In genomic region chr17:48517478-48517877, GRCh38 we compare ENCODE assay signal across 22 cellular contexts. TPM values are rescaled to one million over a fixed set of nuclear protein-coding genes. Genes with fewer than 3 reads are reported as not detected.
DNase-seq lines count a peak whose midpoint lies in the region; ATAC-seq, FAIRE-seq and TF ChIP-seq lines count a peak whose summit lies in the region.
"Had no signal": no experiment of that assay in that cellular context is flagged by ENCODE, and none has a peak within 500 bp of the region (broad histone marks: within the 10 kb centered on the region; RNA-seq: fewer than 3 reads in every experiment).

No MANE protein-coding gene starts in this region.

- TF ChIP-seq EP300 in K562 (IDR thresholded peaks at IDR 0.05; ENCODE audit: low read length): no peak

- POLR2A ChIA-PET in K562 (lab: Yijun Ruan, JAX): interaction anchor here (1.5 kb wide), 1 partner anchor 29 kb away, joined by 3 read pairs; no protein-coding TSS in a partner anchor
- POLR2A ChIA-PET in CD8-positive, alpha-beta T cell (lab: Charles Lee): interaction anchor here (1.2 kb wide), 1 partner anchor 11 kb away, joined by 3 read pairs; no protein-coding TSS in a partner anchor
- POLR2A ChIA-PET in activated CD4-positive, alpha-beta T cell treated with anti-CD3 and anti-CD28 coated beads, Interleukin-2, amount 10 ng/mL, durations not matched to agents 7 days and 5 days (lab: Charles Lee): no interaction called here

- no peak overlapping the region for H2AFZ ChIP-seq in K562 (ENCODE audit: low read depth, low read length)

- H3K9ac ChIP-seq in K562 (ENCODE audit: insufficient read depth in 1 of 2, low read depth in 2 of 2, low read length in 2 of 2): no peak overlapping the region
- H3K9ac ChIP-seq: BLaER1 treated with 17β-estradiol and CSF1 and Interleukin-3, amounts not matched to agents 10 nM and 100 nM had no signal

- WGBS in K562 (ENCODE audit: insufficient coverage, low coverage, missing lambda C conversion rate): 20% methylated on average over 3 of the region's 3 CpGs

- DNase-seq in GM12865 (ENCODE audit: low read depth): peak; percentile 46
- DNase-seq in K562 (ENCODE audit: extremely low read depth in 1 of 4, low spot score in 3 of 4): no peak
- no peak for DNase-seq in CD8-positive, alpha-beta T cell
- no peak for DNase-seq in activated CD4-positive, alpha-beta T cell treated with anti-CD3 and anti-CD28 coated beads, Interleukin-2, amount 10 ng/mL, durations not matched to agents 7 days and 5 days
- DNase-seq: CD4-positive, alpha-beta memory T cell; MG63; NCI-H1048; NCI-H1417 treated with DMSO at 0.1 percent for 48 hours; NCI-H187; NCI-H2107; NCI-H446 treated with DMSO at 0.1 percent for 48 hours; NCI-H526 treated with DMSO at 0.1 percent for 48 hours; SJCRH30; T-cell had no signal

- no peaks in the 10 kb centered on the region for H3K79me2 ChIP-seq in K562 (ENCODE audit: control insufficient read depth, insufficient read depth, low read length)

- CTCF ChIA-PET in K562 (lab: Yijun Ruan, JAX; ENCODE audit: low intra/inter-chr PET ratio): no interaction called here
- CTCF ChIA-PET in CD8-positive, alpha-beta T cell (lab: Charles Lee): interaction anchor here (1.4 kb wide), 1 partner anchor 25 kb away, joined by 5 read pairs; no protein-coding TSS in a partner anchor
- CTCF ChIA-PET in activated CD4-positive, alpha-beta T cell treated with anti-CD3 and anti-CD28 coated beads, Interleukin-2, amount 10 ng/mL, durations not matched to agents 7 days and 5 days (lab: Charles Lee): no interaction called here

- H3K4me1 ChIP-seq in K562 (replicated peaks in 1 of 2; ENCODE audit: control insufficient read depth in 2 of 2, insufficient read depth in 2 of 2, low read length in 2 of 2): peaks cover 5 to 45% of the 10 kb centered on the region in 2 experiments
- H3K4me1 ChIP-seq in CD8-positive, alpha-beta T cell (ENCODE audit: insufficient read depth, low read length): peaks cover 14% of the 10 kb centered on the region

- in situ Hi-C loops in K562 (cut with MboI): no loop called here

- H3K27ac ChIP-seq in K562 (ENCODE audit: extremely low read depth, low read depth, low read length): no peak overlapping the region
- H3K27ac ChIP-seq in CD8-positive, alpha-beta T cell (ENCODE audit: low read depth, low read length): no peak overlapping the region
- H3K27ac ChIP-seq: BLaER1 treated with 17β-estradiol and CSF1 and Interleukin-3, amounts not matched to agents 10 nM and 100 nM; SJCRH30 had no signal

- no peak overlapping the region for H3K27ac Mint-ChIP-seq in stimulated activated memory B cell treated with anti-CD40 and anti-IgM and Interleukin-4, amounts not matched to agents 10 μg/mL and 1 μg/mL and 100 μg/mL, for 72 hours
- no peak overlapping the region for H3K27ac Mint-ChIP-seq in CD8-positive, alpha-beta T cell
- no peak overlapping the region for H3K27ac Mint-ChIP-seq in activated CD4-positive, alpha-beta T cell treated with anti-CD3 and anti-CD28 coated beads, Interleukin-2, amount 10 ng/mL, durations not matched to agents 7 days and 5 days
- H3K27ac Mint-ChIP-seq: T-cell had no signal

- H3K4me2 ChIP-seq in K562 (ENCODE audit: insufficient read depth, low read length): no peak overlapping the region

- H4K20me1 ChIP-seq in K562 (replicated peaks; ENCODE audit: control insufficient read depth, insufficient read depth, low read length): no peaks in the 10 kb centered on the region
- H4K20me1 ChIP-seq: BLaER1 treated with 17β-estradiol and CSF1 and Interleukin-3, amounts not matched to agents 10 nM and 100 nM had no signal

- no peak for TF ChIP-seq POLR2A in K562 (conservative IDR thresholded peaks at IDR 0.05)

- no peaks in the 10 kb centered on the region for H3K9me1 ChIP-seq in K562 (ENCODE audit: control insufficient read depth, insufficient read depth, low read length)

- H3K27me3 Mint-ChIP-seq in stimulated activated memory B cell treated with anti-CD40 and anti-IgM and Interleukin-4, amounts not matched to agents 10 μg/mL and 1 μg/mL and 100 μg/mL, for 72 hours: peaks cover 92% of the 10 kb centered on the region
- peaks cover 25% of the 10 kb centered on the region for H3K27me3 Mint-ChIP-seq in CD8-positive, alpha-beta T cell (ENCODE audit: low read depth)
- H3K27me3 Mint-ChIP-seq in activated CD4-positive, alpha-beta T cell treated with anti-CD3 and anti-CD28 coated beads, Interleukin-2, amount 10 ng/mL, durations not matched to agents 7 days and 5 days: peaks cover 78% of the 10 kb centered on the region

- no peak for TF ChIP-seq RAD21 in K562 (CRISPR knock-in tag; conservative IDR thresholded peaks at IDR 0.05 in 1 of 2, IDR thresholded peaks at IDR 0.05 in 1 of 2)

- ATAC-seq in GM19438 (IDR thresholded peaks at IDR 0.05; ENCODE audit: low read depth, unreplicated experiment): peak; percentile 51
- no peak for ATAC-seq in K562
- peak; percentile 54 for ATAC-seq in stimulated activated memory B cell treated with anti-CD40 and anti-IgM and Interleukin-4, amounts not matched to agents 10 μg/mL and 1 μg/mL and 100 μg/mL, for 72 hours
- ATAC-seq in GM21515 (IDR thresholded peaks at IDR 0.05; ENCODE audit: unreplicated experiment): no peak
- no peak for ATAC-seq in CD8-positive, alpha-beta T cell
- ATAC-seq: T-cell had no signal

- H3K9me3 ChIP-seq in K562 (replicated peaks; ENCODE audit: control insufficient read depth, insufficient read depth, low read depth, low read length): no peaks in the 10 kb centered on the region
- no peaks in the 10 kb centered on the region for H3K9me3 ChIP-seq in CD8-positive, alpha-beta T cell (ENCODE audit: low read length)
- H3K9me3 ChIP-seq: BLaER1 treated with 17β-estradiol and CSF1 and Interleukin-3, amounts not matched to agents 10 nM and 100 nM; MG63; SJCRH30 had no signal

- no peak overlapping the region for H3K4me3 ChIP-seq in GM12865 (ENCODE audit: low read depth, low read length)
- H3K4me3 ChIP-seq in K562: no peak overlapping the region
- no peak overlapping the region for H3K4me3 ChIP-seq in CD8-positive, alpha-beta T cell (ENCODE audit: low read depth, low read length)
- H3K4me3 ChIP-seq: BLaER1 treated with 17β-estradiol and CSF1 and Interleukin-3, amounts not matched to agents 10 nM and 100 nM; MG63; SJCRH30 had no signal

- peaks cover 8% of the 10 kb centered on the region for H3K4me1 Mint-ChIP-seq in stimulated activated memory B cell treated with anti-CD40 and anti-IgM and Interleukin-4, amounts not matched to agents 10 μg/mL and 1 μg/mL and 100 μg/mL, for 72 hours
- peaks cover 18% of the 10 kb centered on the region for H3K4me1 Mint-ChIP-seq in CD8-positive, alpha-beta T cell (ENCODE audit: low read depth)
- H3K4me1 Mint-ChIP-seq in activated CD4-positive, alpha-beta T cell treated with anti-CD3 and anti-CD28 coated beads, Interleukin-2, amount 10 ng/mL, durations not matched to agents 7 days and 5 days: peaks cover 34% of the 10 kb centered on the region

- intact Hi-C loops in K562 (cut with micrococcal nuclease): no loop called here
- intact Hi-C loops in CD8-positive, alpha-beta T cell (cut with DNase I, micrococcal nuclease): no loop called here

- no peaks in the 10 kb centered on the region for H3K27me3 ChIP-seq in K562 (ENCODE audit: control insufficient read depth in 2 of 2, insufficient read depth in 2 of 2, low read length in 2 of 2)
- peaks cover 7% of the 10 kb centered on the region for H3K27me3 ChIP-seq in CD8-positive, alpha-beta T cell (ENCODE audit: insufficient read depth, low read length)

- no peaks in the 10 kb centered on the region for H3K36me3 Mint-ChIP-seq in stimulated activated memory B cell treated with anti-CD40 and anti-IgM and Interleukin-4, amounts not matched to agents 10 μg/mL and 1 μg/mL and 100 μg/mL, for 72 hours
- H3K36me3 Mint-ChIP-seq in CD8-positive, alpha-beta T cell: no peaks in the 10 kb centered on the region
- no peaks in the 10 kb centered on the region for H3K36me3 Mint-ChIP-seq in activated CD4-positive, alpha-beta T cell treated with anti-CD3 and anti-CD28 coated beads, Interleukin-2, amount 10 ng/mL, durations not matched to agents 7 days and 5 days (ENCODE audit: low read depth)
- H3K36me3 Mint-ChIP-seq: CD4-positive, alpha-beta memory T cell; T-cell had no signal

- FAIRE-seq in K562 (lab: Jason Lieb, UNC): no peak
- FAIRE-seq: G401.6 had no signal

- H3K4me3 Mint-ChIP-seq in stimulated activated memory B cell treated with anti-CD40 and anti-IgM and Interleukin-4, amounts not matched to agents 10 μg/mL and 1 μg/mL and 100 μg/mL, for 72 hours: no peak overlapping the region
- H3K4me3 Mint-ChIP-seq in CD8-positive, alpha-beta T cell: no peak overlapping the region
- no peak overlapping the region for H3K4me3 Mint-ChIP-seq in activated CD4-positive, alpha-beta T cell treated with anti-CD3 and anti-CD28 coated beads, Interleukin-2, amount 10 ng/mL, durations not matched to agents 7 days and 5 days
- H3K4me3 Mint-ChIP-seq: CD4-positive, alpha-beta memory T cell; T-cell had no signal

- no TSS peak for BruUV-seq in K562 (replicated peaks; lab: Mats Ljungman, UMichigan)

- H3K36me3 ChIP-seq in K562 (ENCODE audit: control insufficient read depth, insufficient read depth, low read length): no peaks in the 10 kb centered on the region
- H3K36me3 ChIP-seq in CD8-positive, alpha-beta T cell (ENCODE audit: insufficient read depth, low read length): no peaks in the 10 kb centered on the region
- H3K36me3 ChIP-seq: BLaER1 treated with 17β-estradiol and CSF1 and Interleukin-3, amounts not matched to agents 10 nM and 100 nM; MG63; SJCRH30 had no signal

- TF ChIP-seq CTCF in GM12865 (IDR thresholded peaks at IDR 0.05; ENCODE audit: insufficient read depth, low read depth, low read length, missing control alignments) (no peak), K562 (IDR thresholded peaks at IDR 0.05 in 2 of 3, conservative IDR thresholded peaks at IDR 0.05 in 1 of 3; ENCODE audit: insufficient read depth in 2 of 3, low read depth in 1 of 3, low read length in 3 of 3) (no peak)
- no peak for TF ChIP-seq CTCF in CD8-positive, alpha-beta T cell (IDR thresholded peaks at IDR 0.05)

- H3K9me3 Mint-ChIP-seq in stimulated activated memory B cell treated with anti-CD40 and anti-IgM and Interleukin-4, amounts not matched to agents 10 μg/mL and 1 μg/mL and 100 μg/mL, for 72 hours: no peaks in the 10 kb centered on the region
- H3K9me3 Mint-ChIP-seq in CD8-positive, alpha-beta T cell: no peaks in the 10 kb centered on the region
- H3K9me3 Mint-ChIP-seq in activated CD4-positive, alpha-beta T cell treated with anti-CD3 and anti-CD28 coated beads, Interleukin-2, amount 10 ng/mL, durations not matched to agents 7 days and 5 days: peaks cover 3% of the 10 kb centered on the region
- H3K9me3 Mint-ChIP-seq: CD4-positive, alpha-beta memory T cell; T-cell had no signal

RNA-seq across cellular contexts. Expression of gene HOXB1, which starts 13.3 kb away (rescaled TPM):
- total RNA-seq in K562 (2011; cell fraction: chromatin; rRNA removed; ENCODE audit: low replicate concordance): not detected in 2 replicates
- not detected in 2 replicates for total RNA-seq in K562 (2011; cell fraction: nucleolus; rRNA removed)
- total RNA-seq in K562 (2011; cell fraction: nucleoplasm; rRNA removed): not detected in 2 replicates
- not detected in 2 replicates for total RNA-seq in K562 (2014; rRNA removed)
- not detected in 2 replicates for total RNA-seq in K562 (2014; rRNA removed; fragmentation: Illumina TruSeq; extraction: Trizol)
- total RNA-seq in K562 (2015; rRNA removed; fragmentation: Illumina TruSeq; extraction: Trizol): not detected in 2 replicates
- total RNA-seq in K562 (2021): not detected in 2 replicates
- polyA plus RNA-seq in K562 (2011; rRNA removed): 0.04 TPM in 1 of 2 replicates, not detected in the other
- not detected in 2 replicates for polyA plus RNA-seq in K562 (2011; cell fraction: cytosol; rRNA removed)
- not detected in 2 replicates for polyA plus RNA-seq in K562 (2011; cell fraction: nucleus; rRNA removed)
- not detected in 2 replicates for polyA plus RNA-seq in K562 (2012)
- polyA plus RNA-seq in K562 (2014; fragmentation: Illumina TruSeq; extraction: Trizol): not detected in 2 replicates
- not detected for polyA plus RNA-seq in K562 (2014; fragmentation: Nextera tagmentation; extraction: Ambion mirVana)
- polyA plus RNA-seq in K562 (2014; rRNA removed): not detected in 2 replicates
- polyA minus RNA-seq in K562 (2011; rRNA and poly(A)+ RNA removed): not detected in 2 replicates
- polyA minus RNA-seq in K562 (2011; cell fraction: cytosol; rRNA and poly(A)+ RNA removed): not detected in 2 replicates
- not detected in 2 replicates for polyA minus RNA-seq in K562 (2011; cell fraction: nucleus; rRNA and poly(A)+ RNA removed)
- total RNA-seq in CD8-positive, alpha-beta T cell: not detected
- not detected for total RNA-seq in activated CD4-positive, alpha-beta T cell treated with anti-CD3 and anti-CD28 coated beads, Interleukin-2, amount 10 ng/mL, durations not matched to agents 7 days and 5 days
- total RNA-seq: CD4-positive, alpha-beta memory T cell; Daoy; H4; LHCN-M2; SJCRH30; T-cell had no signal
- polyA plus RNA-seq: CD4-positive, alpha-beta memory T cell had no signal

RNA-seq across cellular contexts. Expression of gene HOXB2, which starts 27.4 kb away (rescaled TPM):
- 18.7 and 27.7 TPM in 2 replicates for total RNA-seq in K562 (2011; cell fraction: chromatin; rRNA removed; ENCODE audit: low replicate concordance)
- total RNA-seq in K562 (2011; cell fraction: nucleolus; rRNA removed): 34.9 and 41.4 TPM in 2 replicates
- 30.6 and 32.7 TPM in 2 replicates for total RNA-seq in K562 (2011; cell fraction: nucleoplasm; rRNA removed)
- 35.0 and 42.1 TPM in 2 replicates for total RNA-seq in K562 (2014; rRNA removed)
- 13.0 and 16.9 TPM in 2 replicates for total RNA-seq in K562 (2014; rRNA removed; fragmentation: Illumina TruSeq; extraction: Trizol)
- 21.2 and 22.2 TPM in 2 replicates for total RNA-seq in K562 (2015; rRNA removed; fragmentation: Illumina TruSeq; extraction: Trizol)
- 74.2 and 75.5 TPM in 2 replicates for total RNA-seq in K562 (2021)
- polyA plus RNA-seq in K562 (2011; rRNA removed): 15.9 and 16.4 TPM in 2 replicates
- 24.2 and 53.7 TPM in 2 replicates for polyA plus RNA-seq in K562 (2011; cell fraction: cytosol; rRNA removed)
- 43.7 and 75.1 TPM in 2 replicates for polyA plus RNA-seq in K562 (2011; cell fraction: nucleus; rRNA removed)
- 50.1 and 61.9 TPM in 2 replicates for polyA plus RNA-seq in K562 (2012)
- 32.5 and 32.6 TPM in 2 replicates for polyA plus RNA-seq in K562 (2014; fragmentation: Illumina TruSeq; extraction: Trizol)
- polyA plus RNA-seq in K562 (2014; fragmentation: Nextera tagmentation; extraction: Ambion mirVana): 1 to 10 TPM; 2.1 to 3.1 TPM
- polyA plus RNA-seq in K562 (2014; rRNA removed): 66.4 and 97.7 TPM in 2 replicates
- 5.8 and 6.4 TPM in 2 replicates for polyA minus RNA-seq in K562 (2011; rRNA and poly(A)+ RNA removed)
- polyA minus RNA-seq in K562 (2011; cell fraction: cytosol; rRNA and poly(A)+ RNA removed): 7.7 and 8.4 TPM in 2 replicates
- polyA minus RNA-seq in K562 (2011; cell fraction: nucleus; rRNA and poly(A)+ RNA removed): 21.1 and 32.0 TPM in 2 replicates
- total RNA-seq in CD8-positive, alpha-beta T cell: 10 to 100 TPM; 13.7 to 15.0 TPM
- total RNA-seq in activated CD4-positive, alpha-beta T cell treated with anti-CD3 and anti-CD28 coated beads, Interleukin-2, amount 10 ng/mL, durations not matched to agents 7 days and 5 days: 1 to 10 TPM; 3.4 to 4.7 TPM

Comparison
In these comparisons a context has a peak if more than half of its experiments do, and no peak if none do; other contexts are left out.
1. ATAC-seq: peak in GM19438 (single experiment) and stimulated activated memory B cell treated with anti-CD40 and anti-IgM and Interleukin-4, amounts not matched to agents 10 μg/mL and 1 μg/mL and 100 μg/mL, for 72 hours (single experiment); none in K562 (single experiment), GM21515 (single experiment) and CD8-positive, alpha-beta T cell (single experiment).